In the genomic region with DNA sequence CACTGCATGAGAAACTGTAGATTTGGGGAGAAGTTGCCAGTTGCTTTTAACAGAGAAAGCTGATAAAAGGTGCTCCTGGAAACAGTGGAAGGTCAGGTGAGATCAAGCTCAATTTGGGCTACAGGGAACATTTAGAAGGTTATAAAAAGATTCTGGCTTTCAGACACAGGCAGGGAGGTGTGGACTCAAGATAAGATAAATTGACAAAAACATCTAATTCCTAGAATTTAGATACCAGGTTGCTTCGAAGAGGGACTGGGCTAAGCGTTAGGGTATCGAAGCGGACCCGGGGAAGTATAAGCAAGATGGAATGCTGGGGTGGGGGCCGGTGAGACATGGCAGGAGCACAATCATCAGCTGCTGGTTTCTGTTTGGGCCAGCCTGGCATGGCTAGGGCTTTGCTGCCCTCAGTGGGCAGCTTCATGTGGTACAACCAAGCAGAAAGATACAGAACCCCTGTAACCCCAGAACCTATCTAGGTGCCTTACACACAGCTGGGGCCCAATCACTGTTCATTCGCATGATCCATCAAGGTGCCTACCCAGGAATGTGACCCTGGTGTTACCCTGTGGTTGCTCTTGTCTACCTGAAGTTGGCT, we compare ENCODE assay signal across 25 cellular contexts. TPM values are rescaled to one million over a fixed set of nuclear protein-coding genes. Genes with fewer than 3 reads are reported as not detected.
DNase-seq lines count a peak whose midpoint lies in the region; ATAC-seq, FAIRE-seq and TF ChIP-seq lines count a peak whose summit lies in the region.
"Had no signal": no experiment of that assay in that cellular context is flagged by ENCODE, and none has a peak within 500 bp of the region (broad histone marks: within the 10 kb centered on the region; RNA-seq: fewer than 3 reads in every experiment).

No MANE protein-coding gene starts in this region.

- peak; percentile 37 to 55; a peak in 3 of 5 replicates for TF ChIP-seq RAD21 in A549 (conservative IDR thresholded peaks at IDR 0.05 in 1 of 2, IDR thresholded peaks at IDR 0.05 in 1 of 2)

- no peak overlapping the region for H2AFZ ChIP-seq in H9 (ENCODE audit: low read length)
- H2AFZ ChIP-seq: parathyroid adenoma had no signal

- no peak overlapping the region for H3K4ac ChIP-seq in H9 (ENCODE audit: low read depth, low read length)

- H2BK20ac ChIP-seq in H9 (ENCODE audit: low read depth, low read length, poor library complexity, severe bottlenecking), result no peak overlapping the region

- H3K4me1 Mint-ChIP-seq in H9, result no peaks in the 10 kb centered on the region
- H3K4me1 Mint-ChIP-seq in neural crest cell, result peaks cover 22% of the 10 kb centered on the region
- H3K4me1 Mint-ChIP-seq: activated CD8-positive, alpha-beta memory T cell treated with anti-CD3 and anti-CD28 coated beads, Interleukin-2, amount 10 ng/mL, durations not matched to agents 7 days and 5 days; activated T-helper 17 cell treated with anti-CD3 and anti-CD28 coated beads, Interleukin-2, amount 50 U/mL, for 72 hours had no signal

- FAIRE-seq in A549 (lab: Jason Lieb, UNC), result no peak

- H3K27ac Mint-ChIP-seq in H9 (peak overlapping the region in 2 of 3 experiments; percentile 34 to 50; a peak in 1 of 7 replicates), neural crest cell (ENCODE audit: unreplicated experiment) (peak overlapping the region; percentile 81)
- H3K27ac Mint-ChIP-seq: activated CD4-positive, alpha-beta T cell treated with anti-CD3 and anti-CD28 coated beads for 36 hours; activated CD8-positive, alpha-beta memory T cell treated with anti-CD3 and anti-CD28 coated beads, Interleukin-2, amount 10 ng/mL, durations not matched to agents 7 days and 5 days; activated T-helper 17 cell treated with anti-CD3 and anti-CD28 coated beads, Interleukin-2, amount 50 U/mL, for 72 hours; CD8-positive, alpha-beta T cell had no signal

- H3K4me3 ChIP-seq in A549, result no peak overlapping the region
- H3K4me3 ChIP-seq in cardiac fibroblast (replicated peaks in 1 of 2; ENCODE audit: low read depth in 2 of 2, low read length in 2 of 2), result no peak overlapping the region
- H3K4me3 ChIP-seq: cardiac muscle cell, lung, transverse colon had no signal

- H3K27me3 Mint-ChIP-seq in H9 (ENCODE audit: low read depth), result no peaks in the 10 kb centered on the region
- no peaks in the 10 kb centered on the region for H3K27me3 Mint-ChIP-seq in neural crest cell (ENCODE audit: low read depth)
- H3K27me3 Mint-ChIP-seq: activated CD4-positive, alpha-beta T cell treated with anti-CD3 and anti-CD28 coated beads for 36 hours; activated CD8-positive, alpha-beta memory T cell treated with anti-CD3 and anti-CD28 coated beads, Interleukin-2, amount 10 ng/mL, durations not matched to agents 7 days and 5 days; activated T-helper 17 cell treated with anti-CD3 and anti-CD28 coated beads, Interleukin-2, amount 50 U/mL, for 72 hours had no signal

- H3K4me3 Mint-ChIP-seq in H9 (no peak overlapping the region), neural crest cell (no peak overlapping the region)
- H3K4me3 Mint-ChIP-seq: activated CD4-positive, alpha-beta T cell treated with anti-CD3 and anti-CD28 coated beads for 36 hours; activated CD8-positive, alpha-beta memory T cell treated with anti-CD3 and anti-CD28 coated beads, Interleukin-2, amount 10 ng/mL, durations not matched to agents 7 days and 5 days; activated T-helper 17 cell treated with anti-CD3 and anti-CD28 coated beads, Interleukin-2, amount 50 U/mL, for 72 hours; CD8-positive, alpha-beta T cell had no signal

- in situ Hi-C loops in GM13977 (cut with MboI; ENCODE audit: low pct_unique_long_range_greater_than_20kb, low sequenced_read_pairs, unreplicated experiment), result no loop called here

- no peaks in the 10 kb centered on the region for H3K79me2 ChIP-seq in H9 (ENCODE audit: insufficient read depth, low read length)
- H3K79me2 ChIP-seq: parathyroid adenoma had no signal

- H3K56ac ChIP-seq in H9 (ENCODE audit: insufficient read length, low read depth, low read length), result no peak overlapping the region

- H3K14ac ChIP-seq in H9 (ENCODE audit: insufficient read depth, low read length), result no peak overlapping the region

- H3K9me3 ChIP-seq in A549, result no peaks in the 10 kb centered on the region
- no peaks in the 10 kb centered on the region for H3K9me3 ChIP-seq in H9 (ENCODE audit: control insufficient read depth, low read depth, low read length)
- H3K9me3 ChIP-seq: transverse colon had no signal

- H3K23me2 ChIP-seq in H9 (ENCODE audit: insufficient read length, low read depth, low read length, poor library complexity, severe bottlenecking), result no peaks in the 10 kb centered on the region

- H2BK12ac ChIP-seq in H9 (ENCODE audit: insufficient read length, low read depth, low read length), result no peak overlapping the region

- no peaks in the 10 kb centered on the region for H3K79me1 ChIP-seq in H9 (ENCODE audit: insufficient read depth, low read depth, low read length, poor library complexity, severe bottlenecking)

- peak; percentile 51 to 75; a peak in 4 of 6 replicates for ATAC-seq in A549
- ATAC-seq in GM18502 (IDR thresholded peaks at IDR 0.05; ENCODE audit: poor library complexity, unreplicated experiment), result no peak
- ATAC-seq: activated CD4-positive, alpha-beta T cell treated with anti-CD3 and anti-CD28 coated beads for 36 hours; activated CD8-positive, alpha-beta memory T cell treated with anti-CD3 and anti-CD28 coated beads, Interleukin-2, amount 10 ng/mL, durations not matched to agents 7 days and 5 days; activated T-helper 17 cell treated with anti-CD3 and anti-CD28 coated beads, Interleukin-2, amount 50 U/mL, for 72 hours; CD8-positive, alpha-beta T cell; foreskin keratinocyte; stimulated activated naive CD8-positive, alpha-beta T cell treated with anti-CD3 and anti-CD28 coated beads, Interleukin-15, Interleukin-2, amounts not matched to agents 100 U/mL and 50 U/mL, for 24 hours had no signal

- H2BK120ac ChIP-seq in H9 (ENCODE audit: low read depth, low read length, poor library complexity, severe bottlenecking), result no peak overlapping the region

- no peak for DNase-seq in A549 (ENCODE audit: low read depth in 1 of 2, low spot score in 1 of 2)
- DNase-seq in H9, result no peak
- DNase-seq in cardiac fibroblast (ENCODE audit: low read depth in 2 of 2), result no peak
- no peak for DNase-seq in neural crest cell (ENCODE audit: low read depth, low spot score)
- DNase-seq in medulla oblongata (ENCODE audit: extremely low spot score), result no peak
- no peak for DNase-seq in GM13977 (ENCODE audit: low spot score)
- DNase-seq in stimulated activated naive CD4-positive, alpha-beta T cell (lab: John Stamatoyannopoulos, UW), result no peak
- DNase-seq: activated CD4-positive, alpha-beta T cell treated with anti-CD3 and anti-CD28 coated beads for 36 hours; activated CD8-positive, alpha-beta memory T cell treated with anti-CD3 and anti-CD28 coated beads, Interleukin-2, amount 10 ng/mL, durations not matched to agents 7 days and 5 days; CD8-positive, alpha-beta T cell; foreskin keratinocyte; H7; NCI-H1436 treated with DMSO at 0.1 percent for 48 hours; NCI-H524; RPMI8226; stimulated activated CD4-positive, alpha-beta T cell treated with anti-CD3 and anti-CD28 coated beads, Interleukin-2, amount 100 ng/mL, for 24 hours; stimulated activated naive CD8-positive, alpha-beta T cell treated with anti-CD3 and anti-CD28 coated beads, Interleukin-15, Interleukin-2, amounts not matched to agents 100 U/mL and 50 U/mL, for 24 hours; transverse colon had no signal

- no peak for TF ChIP-seq POLR2A in A549 (IDR thresholded peaks at IDR 0.05; ENCODE audit: low read length)

- H2BK15ac ChIP-seq in H9 (ENCODE audit: low read depth, low read length), result no peak overlapping the region

- WGBS in A549 (ENCODE audit: missing lambda C conversion rate), result 70% methylated on average over 7 of the region's 7 CpGs
- WGBS in H9 (ENCODE audit: extremely low coverage, insufficient read length, low lambda C conversion rate), result no CpG with 5 or more reads among the region's 7 CpGs

- H3K27ac ChIP-seq in A549 (no peak overlapping the region), H9 (ENCODE audit: insufficient read length, low read depth, low read length) (no peak overlapping the region)
- H3K27ac ChIP-seq: cardiac muscle cell, foreskin keratinocyte, parathyroid adenoma, transverse colon had no signal

- H3K36me3 Mint-ChIP-seq in H9 (ENCODE audit: insufficient read depth in 1 of 3, low read depth in 3 of 3) (peaks cover 5 to 31% (median 29%) of the 10 kb centered on the region in 3 experiments; a peak in 6 of 7 replicates), neural crest cell (ENCODE audit: low read depth) (no peaks in the 10 kb centered on the region)

- no peak overlapping the region for H3K23ac ChIP-seq in H9 (ENCODE audit: insufficient read length, low read depth, low read length)

- H3K9ac ChIP-seq in H9 (ENCODE audit: extremely low read depth, insufficient read length, low read length), result no peak overlapping the region
- H3K9ac ChIP-seq: parathyroid adenoma had no signal

- H3K9me3 Mint-ChIP-seq in H9, result no peaks in the 10 kb centered on the region
- no peaks in the 10 kb centered on the region for H3K9me3 Mint-ChIP-seq in neural crest cell
- H3K9me3 Mint-ChIP-seq: activated T-helper 17 cell treated with anti-CD3 and anti-CD28 coated beads, Interleukin-2, amount 50 U/mL, for 72 hours; CD8-positive, alpha-beta T cell had no signal

- no peak overlapping the region for H3T11ph ChIP-seq in H9 (ENCODE audit: low read length)

- H3K27me3 ChIP-seq in H9 (ENCODE audit: insufficient read depth, low read length), result no peaks in the 10 kb centered on the region
- H3K27me3 ChIP-seq: cardiac muscle cell, foreskin keratinocyte, transverse colon had no signal

- no peak overlapping the region for H2AK5ac ChIP-seq in H9 (ENCODE audit: insufficient read length, low read length)

- H3K18ac ChIP-seq in H9 (ENCODE audit: insufficient read length, low read depth, low read length), result no peak overlapping the region

- H3K4me2 ChIP-seq in A549 (no peak overlapping the region), H9 (ENCODE audit: insufficient read depth, insufficient read length, low read length) (no peak overlapping the region)

- TF ChIP-seq CTCF in A549 (IDR thresholded peaks at IDR 0.05), result no peak
- TF ChIP-seq CTCF in H9 (conservative IDR thresholded peaks at IDR 0.05), result no peak
- TF ChIP-seq CTCF in cardiac fibroblast (IDR thresholded peaks at IDR 0.05; ENCODE audit: low read depth, low read length), result peak; percentile 11
- TF ChIP-seq CTCF in neural crest cell (conservative IDR thresholded peaks at IDR 0.05), result no peak
- no peak for TF ChIP-seq CTCF in GM13977 (IDR thresholded peaks at IDR 0.05; ENCODE audit: extremely low read depth, insufficient read depth, missing control alignments)

- POLR2A ChIA-PET in A549 (lab: Yijun Ruan, JAX), result no interaction called here

- no peaks in the 10 kb centered on the region for H4K20me1 ChIP-seq in H9 (ENCODE audit: control insufficient read depth, insufficient read depth, insufficient read length)

- H4K5ac ChIP-seq in H9 (ENCODE audit: insufficient read length, low read depth, low read length), result no peak overlapping the region

- H4K8ac ChIP-seq in H9 (replicated peaks; ENCODE audit: insufficient read length, low read depth, low read length), result no peak overlapping the region

- H4K91ac ChIP-seq in H9 (ENCODE audit: insufficient read length, low read depth, low read length), result no peak overlapping the region

- TF ChIP-seq EP300 in A549 (IDR thresholded peaks at IDR 0.05), result no peak

- H3K4me1 ChIP-seq in A549 (no peaks in the 10 kb centered on the region), H9 (ENCODE audit: insufficient read depth, low read length) (no peaks in the 10 kb centered on the region)
- H3K4me1 ChIP-seq: foreskin keratinocyte, parathyroid adenoma, transverse colon had no signal

- no peak overlapping the region for H2BK5ac ChIP-seq in H9 (ENCODE audit: insufficient read length, low read length)

- CTCF ChIA-PET in A549 (lab: Yijun Ruan, JAX), result interaction anchor here (0.8 to 2.4 kb wide), 13 partner anchors 8 to 385 kb away, joined by 3 to 27 read pairs (median 4); partner anchors contain the start of genes GALNT6 and SMAGP

RNA-seq across cellular contexts. Expression of gene CELA1, which starts 15.0 kb away (rescaled TPM):
- not detected in 2 replicates for polyA plus RNA-seq in A549 (2011; rRNA removed)
- 0.08 TPM in 1 of 2 replicates, not detected in the other for polyA plus RNA-seq in A549 (2012; cell fraction: cytosol; rRNA removed)
- polyA plus RNA-seq in A549 (2012; cell fraction: nucleus; rRNA removed), result not detected in 2 replicates
- not detected in 3 replicates for polyA plus RNA-seq in A549 (2017; fragmentation: RNase III; extraction: RNeasy Plus Mini Kit Qiagen cat#74134 plus additional on column Dnase treatment)
- polyA minus RNA-seq in A549 (2011; rRNA and poly(A)+ RNA removed), result not detected in 2 replicates
- total RNA-seq in H9 (2021), result not detected in 2 replicates
- total RNA-seq in neural crest cell, result not detected in 2 replicates
- total RNA-seq: activated CD8-positive, alpha-beta memory T cell treated with anti-CD3 and anti-CD28 coated beads, Interleukin-2, amount 10 ng/mL, durations not matched to agents 7 days and 5 days; activated T-helper 17 cell treated with anti-CD3 and anti-CD28 coated beads, Interleukin-2, amount 50 U/mL, for 72 hours; cardiac muscle cell; dermis microvascular lymphatic vessel endothelial cell; foreskin keratinocyte; H7; lung; MCF 10A; transverse colon had no signal
- polyA plus RNA-seq: cardiac muscle cell, foreskin keratinocyte had no signal

RNA-seq across cellular contexts. Expression of gene GALNT6, which starts 29.7 kb away (rescaled TPM):
- polyA plus RNA-seq in A549 (2011; rRNA removed) (3.9 and 4.3 TPM in 2 replicates), A549 (2017; fragmentation: RNase III; extraction: RNeasy Plus Mini Kit Qiagen cat#74134 plus additional on column Dnase treatment) (2.9 to 4.1 TPM (median 3.6 TPM) in 3 replicates)
- 3.0 and 3.3 TPM in 2 replicates for polyA plus RNA-seq in A549 (2012; cell fraction: cytosol; rRNA removed)
- 2.1 and 3.0 TPM in 2 replicates for polyA plus RNA-seq in A549 (2012; cell fraction: nucleus; rRNA removed)
- polyA minus RNA-seq in A549 (2011; rRNA and poly(A)+ RNA removed), result 4.6 and 6.6 TPM in 2 replicates
- total RNA-seq in H9 (2021) (9.8 and 11.0 TPM in 2 replicates), neural crest cell (0.09 and 0.16 TPM in 2 replicates)

RNA-seq across cellular contexts. Expression of gene BIN2, which starts 37.5 kb away (rescaled TPM):
- polyA plus RNA-seq in A549 (2011; rRNA removed) (0.52 and 0.57 TPM in 2 replicates), A549 (2017; fragmentation: RNase III; extraction: RNeasy Plus Mini Kit Qiagen cat#74134 plus additional on column Dnase treatment) (0.05 to 0.08 TPM in 2 of 3 replicates, not detected in the other)
- 0.15 and 0.16 TPM in 2 replicates for polyA plus RNA-seq in A549 (2012; cell fraction: cytosol; rRNA removed)
- polyA plus RNA-seq in A549 (2012; cell fraction: nucleus; rRNA removed), result 0.06 and 0.15 TPM in 2 replicates
- polyA minus RNA-seq in A549 (2011; rRNA and poly(A)+ RNA removed), result 0.21 and 0.63 TPM in 2 replicates
- total RNA-seq in H9 (2021) (not detected in 2 replicates), neural crest cell (not detected in 2 replicates)
- total RNA-seq: cardiac muscle cell, dermis microvascular lymphatic vessel endothelial cell, foreskin keratinocyte, MCF 10A had no signal
- polyA plus RNA-seq: cardiac muscle cell, foreskin keratinocyte had no signal
